19 cellular contexts compared by ENCODE assay signal in genomic region chr16:16857603-16858283, GRCh38.
A peak's percentile ranks its signal among the peaks of the same experiment; 100 is the strongest.
DNase-seq lines count a peak whose midpoint lies in the region; ATAC-seq and TF ChIP-seq lines count a peak whose summit lies in the region.
"Had no signal": no experiment of that assay in that cellular context is flagged by ENCODE, and none has a peak within 500 bp of the region (broad histone marks: within the 10 kb centered on the region; RNA-seq: fewer than 3 reads in every experiment).

No MANE protein-coding gene starts in this region.

- H3K9me3 ChIP-seq in RWPE2 (ENCODE audit: severe bottlenecking): no peaks in the 10 kb centered on the region
- no peaks in the 10 kb centered on the region for H3K9me3 ChIP-seq in testis
- H3K9me3 ChIP-seq: transverse colon had no signal

- H3K27me3 ChIP-seq in RWPE2 (ENCODE audit: insufficient read depth, poor library complexity, severe bottlenecking) (no peaks in the 10 kb centered on the region), testis (no peaks in the 10 kb centered on the region)
- H3K27me3 ChIP-seq: transverse colon had no signal

- ATAC-seq in RWPE2 (ENCODE audit: low read depth) (peak; percentile 82), HG03354 (IDR thresholded peaks at IDR 0.05; ENCODE audit: poor library complexity, severe bottlenecking, unreplicated experiment) (no peak)
- ATAC-seq: PC-3 had no signal

- 46 to 58% methylated on average over 5 of the region's 5 CpGs for WGBS in testis, 2 donors

- H3K27ac ChIP-seq in RWPE2 (ENCODE audit: poor library complexity, severe bottlenecking) (no peak overlapping the region), testis (no peak overlapping the region)
- H3K27ac ChIP-seq: coronary artery, transverse colon had no signal

- intact Hi-C loops in testis (cut with DNase I; ENCODE audit: low total_unique reads): no loop called here

- H3K4me1 ChIP-seq in RWPE2 (ENCODE audit: insufficient read depth, poor library complexity, severe bottlenecking) (no peaks in the 10 kb centered on the region), testis (no peaks in the 10 kb centered on the region)
- H3K4me1 ChIP-seq: transverse colon had no signal

- H3K4me3 ChIP-seq in RWPE2 (ENCODE audit: severe bottlenecking) (no peak overlapping the region), testis (no peak overlapping the region)
- H3K4me3 ChIP-seq: coronary artery, transverse colon had no signal

- TF ChIP-seq POLR2A in testis (IDR thresholded peaks at IDR 0.05): no peak

- no peaks in the 10 kb centered on the region for H3K36me3 ChIP-seq in RWPE2 (ENCODE audit: low read depth)
- no peaks in the 10 kb centered on the region for H3K36me3 ChIP-seq in testis (ENCODE audit: low read depth, missing control alignments)
- H3K36me3 ChIP-seq: transverse colon had no signal

- DNase-seq in DMS153 (lab: John Stamatoyannopoulos, UW) (peak; percentile 90), NCI-H146 (lab: John Stamatoyannopoulos, UW) (peak; percentile 58), RWPE2 (ENCODE audit: low spot score) (no peak), left kidney (ENCODE audit: low read depth, low spot score) (peak; percentile 6), RPMI8226 (no peak), testis (no peak), NOMO-1 treated with dmso at 0.1 percent for 144 hours (lab: John Stamatoyannopoulos, UW; ENCODE audit: unreplicated experiment) (no peak)
- DNase-seq: activated gamma-delta T cell; aorta; Kasumi-1; kidney; NCI-H2081; occipital lobe; PC-3; stimulated activated CD4-positive, alpha-beta T cell treated with anti-CD3 and anti-CD28 coated beads, Interleukin-4, amount 100 ng/mL, for 24 hours; SW 1271; transverse colon had no signal

- no peak for TF ChIP-seq CTCF in RWPE2 (IDR thresholded peaks at IDR 0.05; ENCODE audit: poor library complexity, severe bottlenecking)
- no peak for TF ChIP-seq CTCF in testis (IDR thresholded peaks at IDR 0.05)

Comparison
In these comparisons a context has a peak if more than half of its experiments do, and no peak if none do; other contexts are left out.
1. DNase-seq: peak in DMS153 (single experiment), NCI-H146 (single experiment) and left kidney (single experiment); none in RWPE2 (single experiment), RPMI8226 (single experiment), testis (single experiment) and NOMO-1 treated with dmso at 0.1 percent for 144 hours (single experiment).